21 cellular contexts compared by ENCODE assay signal in genomic region chr17:10738516-10739258, GRCh38. TPM values are rescaled to one million over a fixed set of nuclear protein-coding genes. Genes with fewer than 3 reads are reported as not detected.
DNase-seq lines count a peak whose midpoint lies in the region; ATAC-seq and TF ChIP-seq lines count a peak whose summit lies in the region.
"Had no signal": no experiment of that assay in that cellular context is flagged by ENCODE, and none has a peak within 500 bp of the region (broad histone marks: within the 10 kb centered on the region; RNA-seq: fewer than 3 reads in every experiment).

No MANE protein-coding gene starts in this region.

- no peaks in the 10 kb centered on the region for H3K79me2 ChIP-seq in hepatocyte

- H3K4me2 ChIP-seq in hepatocyte, result peak overlapping the region; percentile 9

- no peaks in the 10 kb centered on the region for H3K9me3 ChIP-seq in left ventricle myocardium inferior (replicated peaks)
- H3K9me3 ChIP-seq in hepatocyte (ENCODE audit: low read depth), result no peaks in the 10 kb centered on the region
- H3K9me3 ChIP-seq in mucosa of rectum (ENCODE audit: control insufficient read depth in 2 of 2, low read length in 2 of 2), result no peaks in the 10 kb centered on the region
- no peaks in the 10 kb centered on the region for H3K9me3 ChIP-seq in thyroid gland
- H3K9me3 ChIP-seq: pancreas, SJCRH30 had no signal

- intact Hi-C loops in Right ventricle myocardium inferior (cut with DNase I), result loop anchor here (10.0 kb wide), 2 partner anchors 56 to 406 kb away; no protein-coding TSS in a partner anchor
- intact Hi-C loops in left ventricle myocardium inferior (cut with micrococcal nuclease), result no loop called here
- intact Hi-C loops in thyroid gland (cut with DNase I), result loop anchor here (5.0 kb wide), 1 partner anchor 104 kb away; no protein-coding TSS in a partner anchor

- peak; percentile 33 for ATAC-seq in Right ventricle myocardium inferior
- ATAC-seq: activated CD4-positive, alpha-beta T cell treated with anti-CD3 and anti-CD28 coated beads for 36 hours; effector memory CD8-positive, alpha-beta T cell; esophagus mucosa; natural killer cell; Panc1 had no signal

- no peaks in the 10 kb centered on the region for H3K9me2 ChIP-seq in hepatocyte (replicated peaks; ENCODE audit: insufficient read depth)

- peaks cover 6% of the 10 kb centered on the region for H3K4me1 ChIP-seq in left ventricle myocardium inferior
- H3K4me1 ChIP-seq in hepatocyte (ENCODE audit: insufficient read depth), result peaks cover 9% of the 10 kb centered on the region
- H3K4me1 ChIP-seq in mucosa of rectum (ENCODE audit: control insufficient read depth in 2 of 2, insufficient read depth in 2 of 2, low read length in 2 of 2), result peaks cover 12 to 35% of the 10 kb centered on the region in 2 donors
- H3K4me1 ChIP-seq in thyroid gland, result no peaks in the 10 kb centered on the region
- H3K4me1 ChIP-seq: SJCRH30 had no signal

- H3K9ac ChIP-seq in mucosa of rectum (ENCODE audit: low read depth in 1 of 2, low read length in 2 of 2), result peak overlapping the region; percentile 56 to 58

- H3K36me3 ChIP-seq in left ventricle myocardium inferior (no peaks in the 10 kb centered on the region), hepatocyte (replicated peaks; ENCODE audit: insufficient read depth, low read depth) (no peaks in the 10 kb centered on the region), mucosa of rectum (ENCODE audit: control insufficient read depth in 2 of 2, insufficient read depth in 2 of 2, low read length in 2 of 2) (no peaks in the 10 kb centered on the region), thyroid gland (no peaks in the 10 kb centered on the region)
- H3K36me3 ChIP-seq: pancreas, SJCRH30 had no signal

- TF ChIP-seq POLR2A in thyroid gland (IDR thresholded peaks at IDR 0.05), result no peak

- WGBS in hepatocyte (ENCODE audit: low lambda C conversion rate, missing lambda C conversion rate), result 65% methylated on average over 3 of the region's 5 CpGs
- 46 to 57% methylated on average over 4 to 5 of the region's 5 CpGs for WGBS in thyroid gland, 2 donors

- H3K27ac ChIP-seq in left ventricle myocardium inferior (replicated peaks), result no peak overlapping the region
- peak overlapping the region; percentile 81 for H3K27ac ChIP-seq in hepatocyte
- peak overlapping the region; percentile 93 to 96 for H3K27ac ChIP-seq in mucosa of rectum (ENCODE audit: low read depth in 2 of 2, low read length in 2 of 2)
- no peak overlapping the region for H3K27ac ChIP-seq in thyroid gland
- H3K27ac ChIP-seq: SJCRH30 had no signal

- H3K27me3 ChIP-seq in left ventricle myocardium inferior (ENCODE audit: low read depth) (no peaks in the 10 kb centered on the region), hepatocyte (no peaks in the 10 kb centered on the region), mucosa of rectum (ENCODE audit: control insufficient read depth in 2 of 2, insufficient read depth in 2 of 2, low read length in 2 of 2) (no peaks in the 10 kb centered on the region), thyroid gland (no peaks in the 10 kb centered on the region)
- H3K27me3 ChIP-seq: pancreas, SJCRH30 had no signal

- no peaks in the 10 kb centered on the region for H4K20me1 ChIP-seq in hepatocyte (ENCODE audit: insufficient read depth, poor library complexity, severe bottlenecking)

- no peak overlapping the region for H3K4me3 ChIP-seq in left ventricle myocardium inferior
- H3K4me3 ChIP-seq in hepatocyte, result no peak overlapping the region
- H3K4me3 ChIP-seq in mucosa of rectum (ENCODE audit: low read length in 2 of 2), result peak overlapping the region in 1 of 2 donors; percentile 45
- no peak overlapping the region for H3K4me3 ChIP-seq in thyroid gland (replicated peaks in 1 of 3)
- H3K4me3 ChIP-seq: pancreas, SJCRH30 had no signal

- DNase-seq in Right ventricle myocardium inferior (ENCODE audit: missing footprints) (no peak), left ventricle myocardium inferior (no peak), hepatocyte (ENCODE audit: low spot score) (no peak), ureter (ENCODE audit: low spot score) (peak; percentile 40), thyroid gland (no peak), NOMO-1 treated with DMSO at 0.1 percent for 48 hours (lab: John Stamatoyannopoulos, UW; ENCODE audit: unreplicated experiment) (no peak), medulla oblongata (ENCODE audit: extremely low spot score) (no peak)
- DNase-seq: activated CD4-positive, alpha-beta T cell treated with anti-CD3 and anti-CD28 coated beads for 36 hours; activated gamma-delta T cell; CD8-positive, alpha-beta memory T cell; effector memory CD8-positive, alpha-beta T cell; MM.1S; natural killer cell; NCI-H1436 treated with DMSO at 0.1 percent for 48 hours; NCI-H510A; NK-92 treated with Interleukin-12 subunit alpha and Interleukin-12 subunit beta, amount 100 ng/mL, for 24 hours; pancreas had no signal

- no peak for TF ChIP-seq CTCF in left ventricle myocardium inferior (IDR thresholded peaks at IDR 0.05; ENCODE audit: borderline replicate concordance)
- no peak for TF ChIP-seq CTCF in hepatocyte (IDR thresholded peaks at IDR 0.05; ENCODE audit: poor library complexity)
- no peak for TF ChIP-seq CTCF in thyroid gland (IDR thresholded peaks at IDR 0.05)

- no peak overlapping the region for H2AFZ ChIP-seq in hepatocyte

RNA-seq across cellular contexts. Expression of gene TMEM220, which starts 8.9 kb away (rescaled TPM):
- 9.8 TPM for total RNA-seq in Right ventricle myocardium inferior
- 6.4 TPM for total RNA-seq in left ventricle myocardium inferior
- total RNA-seq in hepatocyte, result 10.5 and 11.6 TPM in 2 replicates
- polyA plus RNA-seq in hepatocyte, result 30.0 and 32.4 TPM in 2 replicates
- 17.6 TPM for total RNA-seq in ureter
- total RNA-seq in thyroid gland, result 10 to 100 TPM; 13.1 to 17.6 (median 15.5) TPM

RNA-seq across cellular contexts. Expression of gene ADPRM, which starts 41.3 kb away (rescaled TPM):
- total RNA-seq in Right ventricle myocardium inferior (3.8 TPM), left ventricle myocardium inferior (4.2 TPM), hepatocyte (12.5 and 17.8 TPM in 2 replicates), ureter (12.8 TPM), thyroid gland (10 to 100 TPM; 16.3 to 21.4 (median 19.4) TPM)
- polyA plus RNA-seq in hepatocyte, result 5.8 and 7.7 TPM in 2 replicates

RNA-seq across cellular contexts. Expression of gene SCO1, which starts 41.4 kb away (rescaled TPM):
- total RNA-seq in Right ventricle myocardium inferior (30.9 TPM), left ventricle myocardium inferior (36.8 TPM), hepatocyte (37.4 and 45.8 TPM in 2 replicates), ureter (35.9 TPM), thyroid gland (10 to 100 TPM; 31.2 to 36.0 (median 34.9) TPM)
- polyA plus RNA-seq in hepatocyte, result 34.0 and 43.4 TPM in 2 replicates

Comparison
In these comparisons a context has a peak if more than half of its experiments do, and no peak if none do; other contexts are left out.
1. H3K27ac ChIP-seq: peak in hepatocyte (single experiment) and mucosa of rectum (2 of 2); none in left ventricle myocardium inferior (single experiment) and thyroid gland (0 of 3).